ENCODE assay signal across 9 cellular contexts in genomic region chr4:1216869-1217294, GRCh38. TPM values are rescaled to one million over a fixed set of nuclear protein-coding genes. Genes with fewer than 3 reads are reported as not detected.
DNase-seq lines count a peak whose midpoint lies in the region; ATAC-seq and TF ChIP-seq lines count a peak whose summit lies in the region.
"Had no signal": no experiment of that assay in that cellular context is flagged by ENCODE, and none has a peak within 500 bp of the region (broad histone marks: within the 10 kb centered on the region; RNA-seq: fewer than 3 reads in every experiment).

No MANE protein-coding gene starts in this region.

- H3K27me3 ChIP-seq in right lobe of liver (no peaks in the 10 kb centered on the region), upper lobe of left lung (no peaks in the 10 kb centered on the region)

- WGBS in right lobe of liver (ENCODE audit: insufficient coverage, low coverage, low lambda C conversion rate, missing lambda C conversion rate) = 76% methylated on average over 16 of the region's 21 CpGs
- WGBS in upper lobe of left lung, 2 donors = 43 to 52% methylated on average over 16 to 21 of the region's 21 CpGs

- H3K4me3 ChIP-seq in right lobe of liver (no peak overlapping the region), upper lobe of left lung (no peak overlapping the region)

- no peak overlapping the region for H3K27ac ChIP-seq in right lobe of liver
- peak overlapping the region; percentile 36 to 83 (median 72) for H3K27ac ChIP-seq in upper lobe of left lung
- H3K27ac ChIP-seq: 22Rv1 had no signal

- no peaks in the 10 kb centered on the region for H3K4me1 ChIP-seq in right lobe of liver
- H3K4me1 ChIP-seq in upper lobe of left lung = peaks cover 28 to 53% (median 37%) of the 10 kb centered on the region in 4 donors

- TF ChIP-seq EP300 in upper lobe of left lung (IDR thresholded peaks at IDR 0.05) = no peak

- H3K36me3 ChIP-seq in right lobe of liver = peaks cover 0 to 52% (median 24%) of the 10 kb centered on the region in 4 donors
- H3K36me3 ChIP-seq in upper lobe of left lung = peaks cover 8 to 76% (median 60%) of the 10 kb centered on the region in 4 donors

- peak; percentile 23 for DNase-seq in SIG-M5 treated with dmso at 0.1 percent for 504 hours (lab: John Stamatoyannopoulos, UW; ENCODE audit: unreplicated experiment)
- no peak for DNase-seq in SIG-M5 (lab: John Stamatoyannopoulos, UW)
- peak; percentile 42 for DNase-seq in activated T-cell treated with anti-CD3 and anti-CD28 coated beads for 4 hours
- no peak for DNase-seq in right lobe of liver
- DNase-seq in upper lobe of left lung = peak; percentile 61 to 87
- no peak for DNase-seq in dedifferentiated amniotic fluid mesenchymal stem cell (ENCODE audit: extremely low spot score)
- no peak for DNase-seq in NCI-H526 (lab: John Stamatoyannopoulos, UW)

- TF ChIP-seq POLR2A in right lobe of liver (IDR thresholded peaks at IDR 0.05) (no peak), upper lobe of left lung (IDR thresholded peaks at IDR 0.05) (no peak)

- peak; percentile 44 to 55 (median 50) for ATAC-seq in right lobe of liver
- ATAC-seq in upper lobe of left lung (ENCODE audit: low FRiP score in 2 of 2) = no peak
- ATAC-seq in GM19324 (IDR thresholded peaks at IDR 0.05; ENCODE audit: low FRiP score, unreplicated experiment) = no peak

- TF ChIP-seq CTCF in right lobe of liver (IDR thresholded peaks at IDR 0.05) = peak in 1 of 4 donors; percentile 18
- peak in 4 of 6 experiments; percentile 18 to 53 (median 32) for TF ChIP-seq CTCF in upper lobe of left lung (IDR thresholded peaks at IDR 0.05)

- intact Hi-C loops in right lobe of liver (cut with DNase I) = no loop called here

- H3K9me3 ChIP-seq in right lobe of liver (no peaks in the 10 kb centered on the region), upper lobe of left lung (no peaks in the 10 kb centered on the region)

RNA-seq across cellular contexts. Expression of gene CTBP1, which starts 32.0 kb away (rescaled TPM):
- total RNA-seq in right lobe of liver = 10 to 100 TPM; 74.8 to 85.5 (median 79.4) TPM
- total RNA-seq in upper lobe of left lung = 100 to 1,000 TPM; 142 to 483 (median 213) TPM

RNA-seq across cellular contexts. Expression of gene SPON2, which starts 44.5 kb away (rescaled TPM):
- total RNA-seq in right lobe of liver (100 to 1,000 TPM in 3 of 6 experiments, 10 to 100 TPM in 3; 41.9 to 138 (median 99.9) TPM), upper lobe of left lung (10 to 100 TPM; 23.2 to 81.3 (median 50.8) TPM)

Comparison
In these comparisons a context has a peak if more than half of its experiments do, and no peak if none do; other contexts are left out.
1. DNase-seq: peak in SIG-M5 treated with dmso at 0.1 percent for 504 hours (single experiment), activated T-cell treated with anti-CD3 and anti-CD28 coated beads for 4 hours (single experiment) and upper lobe of left lung (2 of 2); none in SIG-M5 (single experiment), right lobe of liver (0 of 3), dedifferentiated amniotic fluid mesenchymal stem cell (single experiment) and NCI-H526 (0 of 2).
2. ATAC-seq: peak in right lobe of liver (4 of 4); none in upper lobe of left lung (0 of 2) and GM19324 (single experiment).
3. H3K27ac ChIP-seq: peak in upper lobe of left lung (4 of 4); none in right lobe of liver (0 of 3).